20 cellular contexts compared by ENCODE assay signal in the genomic region with DNA sequence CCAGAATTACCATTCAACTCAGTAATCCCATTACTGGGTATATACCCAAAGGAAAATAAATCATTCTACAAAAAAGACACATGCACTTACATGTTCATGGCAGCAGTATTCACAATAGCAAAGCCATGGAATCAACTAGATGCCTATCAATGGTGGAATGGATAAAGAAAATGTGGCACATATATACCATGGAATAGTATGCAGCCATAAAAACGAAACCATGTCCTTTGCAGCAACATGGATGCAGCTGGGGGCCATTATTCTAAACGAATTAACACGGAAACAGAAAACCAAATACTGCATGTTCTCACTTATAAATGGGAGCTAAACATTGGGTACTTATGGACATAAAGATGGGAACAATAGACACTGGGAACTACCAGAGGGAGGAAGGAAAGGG. TPM values are rescaled to one million over a fixed set of nuclear protein-coding genes. Genes with fewer than 3 reads are reported as not detected.
"Had no signal": no experiment of that assay in that cellular context is flagged by ENCODE, and none has a peak within 500 bp of the region (broad histone marks: within the 10 kb centered on the region; RNA-seq: fewer than 3 reads in every experiment).

No MANE protein-coding gene starts in this region.

RNA-seq across cellular contexts. Expression of a gene that starts 39.3 kb away (rescaled TPM):
- total RNA-seq: kidney, left colon, liver, lower lobe of right lung, mammary epithelial cell, mesothelial cell of epicardium, mononuclear cell, natural killer cell, occipital lobe, pancreas, psoas muscle, sigmoid colon, skeletal muscle tissue, stomach, testis, thyroid gland, transverse colon, urinary bladder, vagina had no signal
- polyA plus RNA-seq: immature natural killer cell, liver, mammary epithelial cell, pancreas, sigmoid colon, stomach, urinary bladder had no signal
